Comparison of ENCODE assay signal across 1 cellular context in the genomic region with DNA sequence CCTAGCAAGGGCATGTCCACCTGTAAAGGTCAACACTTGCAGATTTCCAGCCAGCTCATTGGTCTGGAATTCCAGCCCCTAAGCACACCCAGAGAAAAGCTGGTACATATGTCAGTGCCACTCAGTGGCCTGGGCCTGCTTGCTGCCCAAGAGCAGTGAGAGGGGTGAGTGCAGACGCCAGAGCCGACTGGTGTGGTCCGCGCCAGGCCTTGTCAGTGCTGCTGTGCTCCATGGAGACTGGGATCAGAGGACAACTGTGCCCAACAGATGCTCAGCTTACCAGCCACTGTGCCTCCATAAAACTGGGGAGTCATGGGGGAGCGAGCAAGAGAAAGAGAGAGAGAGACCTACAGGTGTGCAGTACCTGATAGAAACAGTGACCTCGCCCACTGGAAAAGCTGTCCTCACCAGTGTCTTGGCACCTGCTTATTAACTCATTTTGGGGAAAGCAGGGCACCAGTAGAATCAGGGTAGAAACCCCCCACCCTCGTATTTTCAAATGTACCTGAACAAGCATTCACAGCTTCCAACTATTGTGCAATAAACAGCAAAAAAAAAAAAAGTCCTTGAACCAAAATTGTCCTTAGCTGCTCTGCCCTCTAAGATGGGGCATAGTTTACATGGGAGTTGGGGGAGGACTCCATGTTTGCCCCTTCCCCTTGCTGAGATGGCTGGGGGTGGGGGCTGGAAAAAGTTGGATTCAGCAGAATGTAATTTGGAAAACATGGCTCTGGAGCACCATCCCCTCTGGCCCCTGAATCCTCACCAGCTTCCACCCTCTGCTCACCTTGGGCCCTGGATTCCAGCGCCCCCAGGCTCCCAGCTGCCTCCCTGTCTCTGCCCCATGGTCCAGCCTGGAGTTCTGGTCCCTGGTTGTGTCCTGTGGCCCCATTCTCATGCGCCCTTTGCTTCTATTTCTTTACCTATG.
TF ChIP-seq lines count a peak whose summit lies in the region.

No MANE protein-coding gene starts in this region.

TF ChIP-seq in WTC11, 78 proteins besides CTCF, POLR2A, EP300 and RAD21 (continued from another document):
- TF ChIP-seq, protein P1, sequence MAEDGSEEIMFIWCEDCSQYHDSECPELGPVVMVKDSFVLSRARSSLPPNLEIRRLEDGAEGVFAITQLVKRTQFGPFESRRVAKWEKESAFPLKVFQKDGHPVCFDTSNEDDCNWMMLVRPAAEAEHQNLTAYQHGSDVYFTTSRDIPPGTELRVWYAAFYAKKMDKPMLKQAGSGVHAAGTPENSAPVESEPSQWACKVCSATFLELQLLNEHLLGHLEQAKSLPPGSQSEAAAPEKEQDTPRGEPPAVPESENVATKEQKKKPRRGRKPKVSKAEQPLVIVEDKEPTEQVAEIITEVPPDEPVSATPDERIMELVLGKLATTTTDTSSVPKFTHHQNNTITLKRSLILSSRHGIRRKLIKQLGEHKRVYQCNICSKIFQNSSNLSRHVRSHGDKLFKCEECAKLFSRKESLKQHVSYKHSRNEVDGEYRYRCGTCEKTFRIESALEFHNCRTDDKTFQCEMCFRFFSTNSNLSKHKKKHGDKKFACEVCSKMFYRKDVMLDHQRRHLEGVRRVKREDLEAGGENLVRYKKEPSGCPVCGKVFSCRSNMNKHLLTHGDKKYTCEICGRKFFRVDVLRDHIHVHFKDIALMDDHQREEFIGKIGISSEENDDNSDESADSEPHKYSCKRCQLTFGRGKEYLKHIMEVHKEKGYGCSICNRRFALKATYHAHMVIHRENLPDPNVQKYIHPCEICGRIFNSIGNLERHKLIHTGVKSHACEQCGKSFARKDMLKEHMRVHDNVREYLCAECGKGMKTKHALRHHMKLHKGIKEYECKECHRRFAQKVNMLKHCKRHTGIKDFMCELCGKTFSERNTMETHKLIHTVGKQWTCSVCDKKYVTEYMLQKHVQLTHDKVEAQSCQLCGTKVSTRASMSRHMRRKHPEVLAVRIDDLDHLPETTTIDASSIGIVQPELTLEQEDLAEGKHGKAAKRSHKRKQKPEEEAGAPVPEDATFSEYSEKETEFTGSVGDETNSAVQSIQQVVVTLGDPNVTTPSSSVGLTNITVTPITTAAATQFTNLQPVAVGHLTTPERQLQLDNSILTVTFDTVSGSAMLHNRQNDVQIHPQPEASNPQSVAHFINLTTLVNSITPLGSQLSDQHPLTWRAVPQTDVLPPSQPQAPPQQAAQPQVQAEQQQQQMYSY (CRISPR knock-in tag; IDR thresholded peaks at IDR 0.05) = peak; percentile 62
TF ChIP-seq in WTC11: peak in this region for 1.
